In the genomic region with DNA sequence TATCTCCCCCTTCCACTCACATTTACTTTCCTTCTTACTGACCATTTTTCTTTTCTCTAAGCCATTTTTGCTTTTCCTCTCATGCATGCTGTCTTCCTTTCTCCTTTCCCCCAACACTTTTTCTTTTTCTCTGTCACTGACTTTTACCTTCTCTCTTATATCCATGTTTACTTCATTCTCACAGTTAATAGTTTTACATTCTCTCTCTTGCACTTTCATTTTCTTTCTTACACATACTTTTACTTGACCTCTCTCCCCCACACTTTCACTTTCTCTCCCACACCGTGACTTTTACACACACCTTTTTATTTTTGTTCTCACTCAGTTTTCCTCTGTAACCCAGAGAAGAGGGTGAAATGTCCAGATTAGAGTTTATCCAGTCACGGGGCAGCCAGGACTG, we compare ENCODE assay signal across 21 cellular contexts.
DNase-seq lines count a peak whose midpoint lies in the region; ATAC-seq and TF ChIP-seq lines count a peak whose summit lies in the region.
"Had no signal": no experiment of that assay in that cellular context is flagged by ENCODE, and none has a peak within 500 bp of the region (broad histone marks: within the 10 kb centered on the region; RNA-seq: fewer than 3 reads in every experiment).

No MANE protein-coding gene starts in this region.

- H3K4me1 Mint-ChIP-seq in activated naive CD8-positive, alpha-beta T cell treated with anti-CD3 and anti-CD28 coated beads, Interleukin-2, amount 10 ng/mL, durations not matched to agents 7 days and 5 days: peaks cover 6% of the 10 kb centered on the region
- peaks cover 6% of the 10 kb centered on the region for H3K4me1 Mint-ChIP-seq in activated naive CD8-positive, alpha-beta T cell treated with anti-CD3 and anti-CD28 coated beads for 36 hours
- peaks cover 10% of the 10 kb centered on the region for H3K4me1 Mint-ChIP-seq in stimulated activated memory B cell treated with anti-CD40 and anti-IgM and Interleukin-4, amounts not matched to agents 10 μg/mL and 1 μg/mL and 100 μg/mL, for 72 hours

- H3K27ac Mint-ChIP-seq in activated naive CD8-positive, alpha-beta T cell treated with anti-CD3 and anti-CD28 coated beads, Interleukin-2, amount 10 ng/mL, durations not matched to agents 7 days and 5 days: peak overlapping the region; percentile 62
- H3K27ac Mint-ChIP-seq in activated naive CD8-positive, alpha-beta T cell treated with anti-CD3 and anti-CD28 coated beads for 36 hours: no peak overlapping the region
- peak overlapping the region; percentile 15 for H3K27ac Mint-ChIP-seq in stimulated activated memory B cell treated with anti-CD40 and anti-IgM and Interleukin-4, amounts not matched to agents 10 μg/mL and 1 μg/mL and 100 μg/mL, for 72 hours
- H3K27ac Mint-ChIP-seq: CD4-positive, alpha-beta T cell had no signal

- no peaks in the 10 kb centered on the region for H3K27me3 ChIP-seq in foreskin keratinocyte

- POLR2A ChIA-PET in activated naive CD8-positive, alpha-beta T cell treated with anti-CD3 and anti-CD28 coated beads, Interleukin-2, amount 10 ng/mL, durations not matched to agents 7 days and 5 days (lab: Charles Lee): no interaction called here

- no peak for ATAC-seq in activated naive CD8-positive, alpha-beta T cell treated with anti-CD3 and anti-CD28 coated beads, Interleukin-2, amount 10 ng/mL, durations not matched to agents 7 days and 5 days (ENCODE audit: low read depth)
- peak; percentile 77 for ATAC-seq in GM21723 (IDR thresholded peaks at IDR 0.05; ENCODE audit: unreplicated experiment)
- no peak for ATAC-seq in stimulated activated memory B cell treated with anti-CD40 and anti-IgM and Interleukin-4, amounts not matched to agents 10 μg/mL and 1 μg/mL and 100 μg/mL, for 72 hours
- ATAC-seq in GM18861 (IDR thresholded peaks at IDR 0.05; ENCODE audit: unreplicated experiment): no peak
- ATAC-seq in foreskin keratinocyte: no peak
- no peak for ATAC-seq in HG03457 (IDR thresholded peaks at IDR 0.05; ENCODE audit: unreplicated experiment)
- ATAC-seq: HCT116, PC-3 had no signal

- TF ChIP-seq CTCF in foreskin keratinocyte (conservative IDR thresholded peaks at IDR 0.05): no peak

- H3K4me3 Mint-ChIP-seq in activated naive CD8-positive, alpha-beta T cell treated with anti-CD3 and anti-CD28 coated beads, Interleukin-2, amount 10 ng/mL, durations not matched to agents 7 days and 5 days: peak overlapping the region; percentile 56
- H3K4me3 Mint-ChIP-seq in activated naive CD8-positive, alpha-beta T cell treated with anti-CD3 and anti-CD28 coated beads for 36 hours: no peak overlapping the region
- peak overlapping the region; percentile 45 for H3K4me3 Mint-ChIP-seq in stimulated activated memory B cell treated with anti-CD40 and anti-IgM and Interleukin-4, amounts not matched to agents 10 μg/mL and 1 μg/mL and 100 μg/mL, for 72 hours
- H3K4me3 Mint-ChIP-seq: CD4-positive, alpha-beta T cell had no signal

- no peak overlapping the region for H3K27ac ChIP-seq in foreskin keratinocyte
- H3K27ac ChIP-seq: GM23248 had no signal

- H3K27me3 Mint-ChIP-seq in activated naive CD8-positive, alpha-beta T cell treated with anti-CD3 and anti-CD28 coated beads, Interleukin-2, amount 10 ng/mL, durations not matched to agents 7 days and 5 days: peaks cover 2% of the 10 kb centered on the region
- H3K27me3 Mint-ChIP-seq in activated naive CD8-positive, alpha-beta T cell treated with anti-CD3 and anti-CD28 coated beads for 36 hours: no peaks in the 10 kb centered on the region
- H3K27me3 Mint-ChIP-seq in stimulated activated memory B cell treated with anti-CD40 and anti-IgM and Interleukin-4, amounts not matched to agents 10 μg/mL and 1 μg/mL and 100 μg/mL, for 72 hours: no peaks in the 10 kb centered on the region
- H3K27me3 Mint-ChIP-seq: CD4-positive, alpha-beta T cell had no signal

- peaks cover 8% of the 10 kb centered on the region for H3K9me3 Mint-ChIP-seq in activated naive CD8-positive, alpha-beta T cell treated with anti-CD3 and anti-CD28 coated beads, Interleukin-2, amount 10 ng/mL, durations not matched to agents 7 days and 5 days
- peaks cover 4% of the 10 kb centered on the region for H3K9me3 Mint-ChIP-seq in activated naive CD8-positive, alpha-beta T cell treated with anti-CD3 and anti-CD28 coated beads for 36 hours
- H3K9me3 Mint-ChIP-seq in stimulated activated memory B cell treated with anti-CD40 and anti-IgM and Interleukin-4, amounts not matched to agents 10 μg/mL and 1 μg/mL and 100 μg/mL, for 72 hours: peaks cover 3% of the 10 kb centered on the region
- H3K9me3 Mint-ChIP-seq: CD4-positive, alpha-beta T cell had no signal

- DNase-seq in activated naive CD8-positive, alpha-beta T cell treated with anti-CD3 and anti-CD28 coated beads, Interleukin-2, amount 10 ng/mL, durations not matched to agents 7 days and 5 days: no peak
- DNase-seq in activated naive CD8-positive, alpha-beta T cell treated with anti-CD3 and anti-CD28 coated beads for 36 hours: no peak
- DNase-seq in NAMALWA (ENCODE audit: low spot score) (peak; percentile 1), foreskin keratinocyte (no peak)
- DNase-seq: AML-193; CD4-positive, alpha-beta T cell; GF-D8; GM23248; IMR-90; MV-4-11; NCI-H1436; NCI-H2081 treated with DMSO at 0.1 percent for 48 hours; NCI-H226; NCI-H526 treated with DMSO at 0.1 percent for 48 hours; NK-92 treated with Interleukin-12 subunit alpha and Interleukin-12 subunit beta, amount 100 ng/mL, for 24 hours; PC-3 had no signal

- no peaks in the 10 kb centered on the region for H3K36me3 Mint-ChIP-seq in activated naive CD8-positive, alpha-beta T cell treated with anti-CD3 and anti-CD28 coated beads, Interleukin-2, amount 10 ng/mL, durations not matched to agents 7 days and 5 days
- no peaks in the 10 kb centered on the region for H3K36me3 Mint-ChIP-seq in activated naive CD8-positive, alpha-beta T cell treated with anti-CD3 and anti-CD28 coated beads for 36 hours
- no peaks in the 10 kb centered on the region for H3K36me3 Mint-ChIP-seq in stimulated activated memory B cell treated with anti-CD40 and anti-IgM and Interleukin-4, amounts not matched to agents 10 μg/mL and 1 μg/mL and 100 μg/mL, for 72 hours

- no peaks in the 10 kb centered on the region for H3K4me1 ChIP-seq in foreskin keratinocyte
